Comparison of ENCODE assay signal across 1 cellular context in the genomic region with DNA sequence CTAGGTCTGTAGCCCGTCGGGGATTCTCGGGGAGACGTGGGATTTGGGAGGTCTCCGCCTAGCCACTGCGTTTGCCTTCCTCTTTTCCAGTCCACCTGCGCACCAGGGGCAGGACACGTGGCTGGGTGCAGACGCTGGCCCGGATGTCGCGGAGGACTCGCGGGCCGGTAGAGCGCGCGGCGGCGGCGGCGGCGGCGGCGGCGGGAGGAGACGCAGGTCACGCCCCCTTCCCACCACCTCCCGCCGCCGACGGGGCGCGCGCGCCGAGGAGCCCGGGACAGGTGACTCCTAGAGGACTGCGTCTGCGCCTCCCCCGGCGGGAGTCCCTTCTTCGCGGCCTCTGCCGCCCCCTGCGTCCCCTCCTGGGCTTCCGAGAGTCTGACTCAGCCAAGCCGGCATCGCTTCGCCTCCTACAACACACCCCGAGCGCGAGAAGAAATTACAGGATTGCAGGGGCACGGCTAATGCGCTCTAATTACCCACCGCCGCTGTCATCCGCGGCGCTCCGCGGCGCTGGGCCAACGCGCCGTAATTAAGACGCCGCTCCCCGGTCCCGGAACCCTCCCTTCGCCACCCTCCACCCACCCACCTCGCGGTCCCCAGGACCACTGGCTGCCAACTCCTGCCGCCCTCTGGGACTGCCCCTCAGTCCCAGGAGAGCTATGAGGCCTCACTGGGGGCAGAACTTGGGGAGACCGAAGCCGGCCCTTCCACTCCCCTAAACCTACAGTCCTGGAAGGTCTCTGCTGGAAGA.
TF ChIP-seq lines count a peak whose summit lies in the region.

No MANE protein-coding gene starts in this region.

TF ChIP-seq in GM23338, 12 proteins besides CTCF, POLR2A, EP300 and RAD21 (continued from another document):
- TF ChIP-seq, protein P1, sequence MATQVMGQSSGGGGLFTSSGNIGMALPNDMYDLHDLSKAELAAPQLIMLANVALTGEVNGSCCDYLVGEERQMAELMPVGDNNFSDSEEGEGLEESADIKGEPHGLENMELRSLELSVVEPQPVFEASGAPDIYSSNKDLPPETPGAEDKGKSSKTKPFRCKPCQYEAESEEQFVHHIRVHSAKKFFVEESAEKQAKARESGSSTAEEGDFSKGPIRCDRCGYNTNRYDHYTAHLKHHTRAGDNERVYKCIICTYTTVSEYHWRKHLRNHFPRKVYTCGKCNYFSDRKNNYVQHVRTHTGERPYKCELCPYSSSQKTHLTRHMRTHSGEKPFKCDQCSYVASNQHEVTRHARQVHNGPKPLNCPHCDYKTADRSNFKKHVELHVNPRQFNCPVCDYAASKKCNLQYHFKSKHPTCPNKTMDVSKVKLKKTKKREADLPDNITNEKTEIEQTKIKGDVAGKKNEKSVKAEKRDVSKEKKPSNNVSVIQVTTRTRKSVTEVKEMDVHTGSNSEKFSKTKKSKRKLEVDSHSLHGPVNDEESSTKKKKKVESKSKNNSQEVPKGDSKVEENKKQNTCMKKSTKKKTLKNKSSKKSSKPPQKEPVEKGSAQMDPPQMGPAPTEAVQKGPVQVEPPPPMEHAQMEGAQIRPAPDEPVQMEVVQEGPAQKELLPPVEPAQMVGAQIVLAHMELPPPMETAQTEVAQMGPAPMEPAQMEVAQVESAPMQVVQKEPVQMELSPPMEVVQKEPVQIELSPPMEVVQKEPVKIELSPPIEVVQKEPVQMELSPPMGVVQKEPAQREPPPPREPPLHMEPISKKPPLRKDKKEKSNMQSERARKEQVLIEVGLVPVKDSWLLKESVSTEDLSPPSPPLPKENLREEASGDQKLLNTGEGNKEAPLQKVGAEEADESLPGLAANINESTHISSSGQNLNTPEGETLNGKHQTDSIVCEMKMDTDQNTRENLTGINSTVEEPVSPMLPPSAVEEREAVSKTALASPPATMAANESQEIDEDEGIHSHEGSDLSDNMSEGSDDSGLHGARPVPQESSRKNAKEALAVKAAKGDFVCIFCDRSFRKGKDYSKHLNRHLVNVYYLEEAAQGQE (IDR thresholded peaks at IDR 0.05; ENCODE audit: unreplicated experiment): no peak
- TF ChIP-seq, protein P2, sequence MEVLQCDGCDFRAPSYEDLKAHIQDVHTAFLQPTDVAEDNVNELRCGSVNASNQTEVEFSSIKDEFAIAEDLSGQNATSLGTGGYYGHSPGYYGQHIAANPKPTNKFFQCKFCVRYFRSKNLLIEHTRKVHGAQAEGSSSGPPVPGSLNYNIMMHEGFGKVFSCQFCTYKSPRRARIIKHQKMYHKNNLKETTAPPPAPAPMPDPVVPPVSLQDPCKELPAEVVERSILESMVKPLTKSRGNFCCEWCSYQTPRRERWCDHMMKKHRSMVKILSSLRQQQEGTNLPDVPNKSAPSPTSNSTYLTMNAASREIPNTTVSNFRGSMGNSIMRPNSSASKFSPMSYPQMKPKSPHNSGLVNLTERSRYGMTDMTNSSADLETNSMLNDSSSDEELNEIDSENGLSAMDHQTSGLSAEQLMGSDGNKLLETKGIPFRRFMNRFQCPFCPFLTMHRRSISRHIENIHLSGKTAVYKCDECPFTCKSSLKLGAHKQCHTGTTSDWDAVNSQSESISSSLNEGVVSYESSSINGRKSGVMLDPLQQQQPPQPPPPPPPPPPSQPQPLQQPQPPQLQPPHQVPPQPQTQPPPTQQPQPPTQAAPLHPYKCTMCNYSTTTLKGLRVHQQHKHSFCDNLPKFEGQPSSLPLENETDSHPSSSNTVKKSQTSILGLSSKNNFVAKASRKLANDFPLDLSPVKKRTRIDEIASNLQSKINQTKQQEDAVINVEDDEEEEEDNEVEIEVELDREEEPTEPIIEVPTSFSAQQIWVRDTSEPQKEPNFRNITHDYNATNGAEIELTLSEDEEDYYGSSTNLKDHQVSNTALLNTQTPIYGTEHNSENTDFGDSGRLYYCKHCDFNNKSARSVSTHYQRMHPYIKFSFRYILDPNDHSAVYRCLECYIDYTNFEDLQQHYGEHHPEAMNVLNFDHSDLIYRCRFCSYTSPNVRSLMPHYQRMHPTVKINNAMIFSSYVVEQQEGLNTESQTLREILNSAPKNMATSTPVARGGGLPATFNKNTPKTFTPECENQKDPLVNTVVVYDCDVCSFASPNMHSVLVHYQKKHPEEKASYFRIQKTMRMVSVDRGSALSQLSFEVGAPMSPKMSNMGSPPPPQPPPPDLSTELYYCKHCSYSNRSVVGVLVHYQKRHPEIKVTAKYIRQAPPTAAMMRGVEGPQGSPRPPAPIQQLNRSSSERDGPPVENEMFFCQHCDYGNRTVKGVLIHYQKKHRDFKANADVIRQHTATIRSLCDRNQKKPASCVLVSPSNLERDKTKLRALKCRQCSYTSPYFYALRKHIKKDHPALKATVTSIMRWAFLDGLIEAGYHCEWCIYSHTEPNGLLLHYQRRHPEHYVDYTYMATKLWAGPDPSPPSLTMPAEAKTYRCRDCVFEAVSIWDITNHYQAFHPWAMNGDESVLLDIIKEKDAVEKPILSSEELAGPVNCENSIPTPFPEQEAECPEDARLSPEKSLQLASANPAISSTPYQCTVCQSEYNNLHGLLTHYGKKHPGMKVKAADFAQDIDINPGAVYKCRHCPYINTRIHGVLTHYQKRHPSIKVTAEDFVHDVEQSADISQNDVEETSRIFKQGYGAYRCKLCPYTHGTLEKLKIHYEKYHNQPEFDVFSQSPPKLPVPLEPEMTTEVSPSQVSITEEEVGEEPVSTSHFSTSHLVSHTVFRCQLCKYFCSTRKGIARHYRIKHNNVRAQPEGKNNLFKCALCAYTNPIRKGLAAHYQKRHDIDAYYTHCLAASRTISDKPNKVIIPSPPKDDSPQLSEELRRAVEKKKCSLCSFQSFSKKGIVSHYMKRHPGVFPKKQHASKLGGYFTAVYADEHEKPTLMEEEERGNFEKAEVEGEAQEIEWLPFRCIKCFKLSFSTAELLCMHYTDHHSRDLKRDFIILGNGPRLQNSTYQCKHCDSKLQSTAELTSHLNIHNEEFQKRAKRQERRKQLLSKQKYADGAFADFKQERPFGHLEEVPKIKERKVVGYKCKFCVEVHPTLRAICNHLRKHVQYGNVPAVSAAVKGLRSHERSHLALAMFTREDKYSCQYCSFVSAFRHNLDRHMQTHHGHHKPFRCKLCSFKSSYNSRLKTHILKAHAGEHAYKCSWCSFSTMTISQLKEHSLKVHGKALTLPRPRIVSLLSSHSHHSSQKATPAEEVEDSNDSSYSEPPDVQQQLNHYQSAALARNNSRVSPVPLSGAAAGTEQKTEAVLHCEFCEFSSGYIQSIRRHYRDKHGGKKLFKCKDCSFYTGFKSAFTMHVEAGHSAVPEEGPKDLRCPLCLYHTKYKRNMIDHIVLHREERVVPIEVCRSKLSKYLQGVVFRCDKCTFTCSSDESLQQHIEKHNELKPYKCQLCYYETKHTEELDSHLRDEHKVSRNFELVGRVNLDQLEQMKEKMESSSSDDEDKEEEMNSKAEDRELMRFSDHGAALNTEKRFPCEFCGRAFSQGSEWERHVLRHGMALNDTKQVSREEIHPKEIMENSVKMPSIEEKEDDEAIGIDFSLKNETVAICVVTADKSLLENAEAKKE (CRISPR knock-in tag; IDR thresholded peaks at IDR 0.05): no peak
